Comparison of ENCODE assay signal across 8 cellular contexts in the genomic region with DNA sequence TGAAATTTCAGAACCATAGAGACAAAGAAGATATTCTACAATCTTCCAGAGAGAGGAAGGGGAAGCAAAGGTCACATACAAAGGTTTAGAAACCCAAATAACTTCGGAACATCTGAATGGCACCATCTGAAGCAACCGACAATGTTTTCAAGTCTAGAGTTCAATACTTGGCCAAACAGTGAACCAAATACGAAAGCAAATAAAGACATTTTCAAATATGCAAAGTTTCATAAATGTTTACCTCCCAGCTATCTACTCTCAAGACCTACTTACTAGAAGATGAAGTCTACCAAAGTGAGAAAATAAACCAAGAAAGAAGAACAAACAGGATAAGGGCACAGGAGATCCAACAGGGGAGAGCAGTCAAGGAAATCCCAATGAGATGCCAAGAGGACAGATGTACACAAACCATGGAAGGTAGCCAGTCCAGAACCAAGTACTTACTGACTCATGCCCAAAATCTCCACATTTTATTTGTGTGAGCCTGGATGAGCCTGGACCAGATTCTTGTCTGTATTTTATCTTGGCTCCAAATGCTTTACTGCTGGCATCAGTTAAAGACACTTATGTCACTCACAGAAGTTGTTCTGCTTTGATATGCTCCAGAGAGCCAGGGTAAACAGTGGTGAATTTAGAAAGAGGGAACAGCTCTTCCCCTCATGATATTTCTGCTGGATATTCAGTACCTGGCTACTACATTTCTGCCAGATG.
DNase-seq lines count a peak whose midpoint lies in the region; ATAC-seq and TF ChIP-seq lines count a peak whose summit lies in the region.
"Not testable (repeated sequence)": the region's sequence is repeated elsewhere in the genome, so short reads cannot be mapped to it uniquely, and the experiment has no call there.

No MANE protein-coding gene starts in this region.

- not testable (repeated sequence) for H4K20me1 ChIP-seq in BLaER1 treated with 17β-estradiol and CSF1 and Interleukin-3, amounts not matched to agents 10 nM and 100 nM; Loucy (ENCODE audit: insufficient read depth, low read length, poor library complexity, severe bottlenecking); mammary epithelial cell (ENCODE audit: insufficient read depth, low read length)

- H3K27me3 ChIP-seq in BLaER1 treated with 17β-estradiol and CSF1 and Interleukin-3, amounts not matched to agents 10 nM and 100 nM; Loucy (ENCODE audit: insufficient read depth, low read length, poor library complexity, severe bottlenecking); SJSA1 (replicated peaks); mammary epithelial cell (ENCODE audit: insufficient read depth, low read length); mucosa of stomach (ENCODE audit: control insufficient read depth, insufficient read depth, low read length); upper lobe of right lung: not testable (repeated sequence)

- intact Hi-C loops in mammary epithelial cell (cut with micrococcal nuclease); Right ventricle myocardium inferior (cut with DNase I); upper lobe of right lung (cut with DNase I): not testable (repeated sequence)

- in situ Hi-C loops in mammary epithelial cell (cut with MboI; ENCODE audit: low sequenced_read_pairs in 2 of 2): not testable (repeated sequence)

- ATAC-seq in GM19043 (IDR thresholded peaks at IDR 0.05; ENCODE audit: low read depth, unreplicated experiment) (peak; percentile 10), Right ventricle myocardium inferior (peak; percentile 23), upper lobe of right lung (peak; percentile 30)

- not testable (repeated sequence) for H3K9me2 ChIP-seq in Loucy (replicated peaks; ENCODE audit: low read depth, low read length)

- H3K4me2 ChIP-seq in BLaER1 treated with 17β-estradiol and CSF1 and Interleukin-3, amounts not matched to agents 10 nM and 100 nM: peak overlapping the region in 10 of 11 experiments; percentile 17 to 64 (median 54); a peak in 17 of 22 replicates
- H3K4me2 ChIP-seq in Loucy (ENCODE audit: low read depth, low read length, poor library complexity, severe bottlenecking): peak overlapping the region; percentile 24
- peak overlapping the region; percentile 22 for H3K4me2 ChIP-seq in mammary epithelial cell (ENCODE audit: insufficient read depth, low read depth, low read length)

- H3K9me3 ChIP-seq in BLaER1 treated with 17β-estradiol and CSF1 and Interleukin-3, amounts not matched to agents 10 nM and 100 nM (replicated peaks in 1 of 11); Loucy (ENCODE audit: insufficient read depth, low read depth, low read length); SJSA1 (replicated peaks); mammary epithelial cell (replicated peaks; ENCODE audit: insufficient read depth, low read length); mucosa of stomach (ENCODE audit: control insufficient read depth, low read length); upper lobe of right lung: not testable (repeated sequence)

- H3F3A ChIP-seq in Loucy (ENCODE audit: low read depth): not testable (repeated sequence)

- H3K9ac ChIP-seq in BLaER1 treated with 17β-estradiol and CSF1 and Interleukin-3, amounts not matched to agents 10 nM and 100 nM: peak overlapping the region in 2 of 11 experiments; percentile 4 to 8; a peak in 3 of 22 replicates
- H3K9ac ChIP-seq in Loucy (ENCODE audit: low read depth, low read length, poor library complexity, severe bottlenecking); mammary epithelial cell (ENCODE audit: insufficient read depth, low read length): not testable (repeated sequence)
- H3K9ac ChIP-seq in mucosa of stomach (ENCODE audit: low read length): peak overlapping the region; percentile 35

- not testable (repeated sequence) for H2AFZ ChIP-seq in Loucy (ENCODE audit: low read length)
- peak overlapping the region; percentile 53 for H2AFZ ChIP-seq in mammary epithelial cell (ENCODE audit: low read depth, low read length)

- BruUV-seq in mammary epithelial cell (replicated peaks; lab: Mats Ljungman, UMichigan): not testable (repeated sequence)

- H3K27ac ChIP-seq in BLaER1 treated with 17β-estradiol and CSF1 and Interleukin-3, amounts not matched to agents 10 nM and 100 nM: peak overlapping the region in 8 of 11 experiments; percentile 23 to 72 (median 48); a peak in 13 of 22 replicates
- H3K27ac ChIP-seq in SJSA1: peak overlapping the region; percentile 97
- H3K27ac ChIP-seq in mammary epithelial cell (ENCODE audit: insufficient read depth, low read depth, low read length); upper lobe of right lung: not testable (repeated sequence)

- H3K4me1 ChIP-seq in BLaER1 treated with 17β-estradiol and CSF1 and Interleukin-3, amounts not matched to agents 10 nM and 100 nM: peaks cover 22 to 31% (median 26%) of the 10 kb centered on the region in 10 experiments
- H3K4me1 ChIP-seq in Loucy (ENCODE audit: insufficient read depth, low read length, poor library complexity, severe bottlenecking) (peaks cover 11% of the 10 kb centered on the region), SJSA1 (replicated peaks) (peaks cover 30% of the 10 kb centered on the region), mammary epithelial cell (ENCODE audit: insufficient read depth, low read length) (peaks cover 22% of the 10 kb centered on the region), mucosa of stomach (ENCODE audit: control insufficient read depth, insufficient read depth, low read length) (peaks cover 28% of the 10 kb centered on the region)
- H3K4me1 ChIP-seq in upper lobe of right lung: not testable (repeated sequence)

- WGBS in mammary epithelial cell (ENCODE audit: low coverage, missing lambda C conversion rate): 92% methylated on average over 3 of the region's 3 CpGs

- dilution Hi-C loops in mammary epithelial cell (cut with HindIII; ENCODE audit: low sequenced_read_pairs): not testable (repeated sequence)

- H3K36me3 ChIP-seq in BLaER1 treated with 17β-estradiol and CSF1 and Interleukin-3, amounts not matched to agents 10 nM and 100 nM; Loucy (ENCODE audit: insufficient read depth, low read length); SJSA1; mammary epithelial cell (ENCODE audit: insufficient read depth, low read length); mucosa of stomach (ENCODE audit: control insufficient read depth, insufficient read depth, low read length); upper lobe of right lung: not testable (repeated sequence)

- not testable (repeated sequence) for H3K4me3 ChIP-seq in BLaER1 treated with 17β-estradiol and CSF1 and Interleukin-3, amounts not matched to agents 10 nM and 100 nM; Loucy (ENCODE audit: low read length, poor library complexity, severe bottlenecking); SJSA1; mammary epithelial cell (replicated peaks in 1 of 3; ENCODE audit: insufficient read depth in 1 of 3, low read depth in 2 of 3, low read length in 3 of 3); mucosa of stomach (ENCODE audit: low read length); upper lobe of right lung

- H3K79me2 ChIP-seq in Loucy (ENCODE audit: insufficient read depth, low read length); mammary epithelial cell (ENCODE audit: insufficient read depth, low read length): not testable (repeated sequence)

- CTCF ChIA-PET in mammary epithelial cell (lab: Charles Lee; ENCODE audit: low non-redundant PET): not testable (repeated sequence)

- DNase-seq in SJSA1 (ENCODE audit: low read depth in 1 of 2, low spot score in 2 of 2): peak; percentile 55 to 63
- DNase-seq in mammary epithelial cell: peak; percentile 27
- DNase-seq in Right ventricle myocardium inferior (ENCODE audit: missing footprints); upper lobe of right lung: not testable (repeated sequence)

- TF ChIP-seq CTCF in Loucy (conservative IDR thresholded peaks at IDR 0.05; ENCODE audit: low read length); mammary epithelial cell (conservative IDR thresholded peaks at IDR 0.05 in 1 of 2, IDR thresholded peaks at IDR 0.05 in 1 of 2; ENCODE audit: extremely low read depth in 1 of 2, insufficient read depth in 1 of 2, low read depth in 1 of 2, low read length in 2 of 2); upper lobe of right lung (IDR thresholded peaks at IDR 0.05): not testable (repeated sequence)
